ENCODE assay signal across 9 cellular contexts in the genomic region with DNA sequence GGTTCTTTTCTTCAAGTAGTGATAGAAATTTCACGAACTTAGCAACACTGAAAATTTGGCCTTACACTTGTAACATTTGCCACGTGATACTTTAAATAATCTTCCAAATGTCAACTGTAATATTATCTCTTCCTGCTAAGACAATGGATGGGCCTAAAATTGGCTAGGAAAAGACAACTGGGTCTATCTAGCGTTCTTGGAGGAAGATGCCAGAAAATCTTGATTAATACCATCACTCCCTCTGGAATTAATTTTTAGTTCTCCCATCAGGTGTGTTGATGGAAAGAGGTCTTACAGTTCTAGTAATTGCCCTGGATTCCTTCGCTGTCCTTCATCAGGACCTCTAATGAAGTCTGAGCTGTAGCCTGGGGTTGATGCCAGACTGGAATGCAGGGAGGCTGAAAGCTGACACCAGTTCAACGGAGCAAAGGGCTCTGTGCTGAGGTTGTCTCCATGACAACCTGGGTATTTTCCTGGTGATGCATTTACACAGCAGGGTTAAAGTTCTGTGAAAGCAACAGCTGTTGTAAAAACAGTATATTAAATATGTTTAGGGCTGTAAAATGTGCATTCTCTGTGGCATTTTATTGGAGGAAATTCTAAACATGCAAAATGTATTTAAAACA.
A peak's percentile ranks its signal among the peaks of the same experiment; 100 is the strongest.
DNase-seq lines count a peak whose midpoint lies in the region; TF ChIP-seq lines count a peak whose summit lies in the region.
"Had no signal": no experiment of that assay in that cellular context is flagged by ENCODE, and none has a peak within 500 bp of the region (broad histone marks: within the 10 kb centered on the region; RNA-seq: fewer than 3 reads in every experiment).

No MANE protein-coding gene starts in this region.

- 75% methylated on average over 4 of the region's 5 CpGs for WGBS in mammary epithelial cell (ENCODE audit: low coverage, missing lambda C conversion rate)
- 33 to 39% methylated on average over 3 to 4 of the region's 5 CpGs for WGBS in mesodermal cell (ENCODE audit: insufficient coverage in 2 of 2), 2 experiments
- 38 to 40% methylated on average over 5 of the region's 5 CpGs for WGBS in esophagus squamous epithelium, 2 donors

- H3K27ac Mint-ChIP-seq in Caco-2 (ENCODE audit: unreplicated experiment): no peak overlapping the region

- intact Hi-C loops in Caco-2 (cut with micrococcal nuclease; ENCODE audit: unreplicated experiment): no loop called here
- intact Hi-C loops in mammary epithelial cell (cut with micrococcal nuclease): loop anchor here (5.0 to 10.0 kb wide), 4 partner anchors 60 to 230 kb away; partner anchors contain the start of gene GAS1
- intact Hi-C loops in colonic mucosa (cut with DNase I): no loop called here
- intact Hi-C loops in vagina (cut with DNase I): no loop called here
- intact Hi-C loops in esophagus squamous epithelium (cut with DNase I): no loop called here

- BruUV-seq in Caco-2 (replicated peaks; lab: Mats Ljungman, UMichigan) (no TSS peak), mammary epithelial cell (replicated peaks; lab: Mats Ljungman, UMichigan) (no TSS peak)

- H3K4me3 ChIP-seq in Caco-2 (ENCODE audit: low read depth, low read length): no peak overlapping the region
- H3K4me3 ChIP-seq in mammary epithelial cell (replicated peaks in 1 of 3; ENCODE audit: insufficient read depth in 1 of 3, low read depth in 2 of 3, low read length in 3 of 3): no peak overlapping the region
- H3K4me3 ChIP-seq in mesodermal cell (ENCODE audit: extremely low read depth, insufficient read depth, low read length, poor library complexity, severe bottlenecking): no peak overlapping the region
- no peak overlapping the region for H3K4me3 ChIP-seq in colonic mucosa
- no peak overlapping the region for H3K4me3 ChIP-seq in vagina
- no peak overlapping the region for H3K4me3 ChIP-seq in esophagus squamous epithelium

- TF ChIP-seq POLR2A in vagina (IDR thresholded peaks at IDR 0.05) (no peak), esophagus squamous epithelium (IDR thresholded peaks at IDR 0.05) (no peak)

- no peaks in the 10 kb centered on the region for H3K79me2 ChIP-seq in mammary epithelial cell (ENCODE audit: insufficient read depth, low read length)

- H3K9me3 ChIP-seq in Caco-2 (no peaks in the 10 kb centered on the region), mammary epithelial cell (replicated peaks; ENCODE audit: insufficient read depth, low read length) (no peaks in the 10 kb centered on the region), mesodermal cell (ENCODE audit: control insufficient read depth, low read length) (no peaks in the 10 kb centered on the region), colonic mucosa (no peaks in the 10 kb centered on the region), vagina (no peaks in the 10 kb centered on the region), esophagus squamous epithelium (no peaks in the 10 kb centered on the region)

- dilution Hi-C loops in mammary epithelial cell (cut with HindIII; ENCODE audit: low sequenced_read_pairs): no loop called here

- POLR2A ChIA-PET in Caco-2 (lab: Charles Lee): no interaction called here

- no peaks in the 10 kb centered on the region for H3K4me1 ChIP-seq in Caco-2
- H3K4me1 ChIP-seq in mammary epithelial cell (ENCODE audit: insufficient read depth, low read length): peaks cover 15% of the 10 kb centered on the region
- H3K4me1 ChIP-seq in mesodermal cell (ENCODE audit: control insufficient read depth, insufficient read depth, low read length, poor library complexity, severe bottlenecking): no peaks in the 10 kb centered on the region
- H3K4me1 ChIP-seq in colonic mucosa: no peaks in the 10 kb centered on the region
- H3K4me1 ChIP-seq in vagina: no peaks in the 10 kb centered on the region
- H3K4me1 ChIP-seq in esophagus squamous epithelium: peaks cover 0 to 14% (median 0%) of the 10 kb centered on the region in 3 donors

- H3K4me1 Mint-ChIP-seq in Caco-2 (ENCODE audit: low read depth, unreplicated experiment): no peaks in the 10 kb centered on the region

- no peaks in the 10 kb centered on the region for H4K20me1 ChIP-seq in mammary epithelial cell (ENCODE audit: insufficient read depth, low read length)

- H3K36me3 Mint-ChIP-seq in Caco-2 (ENCODE audit: insufficient read depth, unreplicated experiment): no peaks in the 10 kb centered on the region

- no peak overlapping the region for H2AFZ ChIP-seq in mammary epithelial cell (ENCODE audit: low read depth, low read length)

- TF ChIP-seq CTCF in Caco-2 (IDR thresholded peaks at IDR 0.05; ENCODE audit: insufficient read depth in 1 of 2, low read depth in 1 of 2, low read length in 1 of 2, severe bottlenecking in 1 of 2, unreplicated experiment in 1 of 2): no peak
- no peak for TF ChIP-seq CTCF in mammary epithelial cell (conservative IDR thresholded peaks at IDR 0.05 in 1 of 2, IDR thresholded peaks at IDR 0.05 in 1 of 2; ENCODE audit: extremely low read depth in 1 of 2, insufficient read depth in 1 of 2, low read depth in 1 of 2, low read length in 2 of 2)
- TF ChIP-seq CTCF in colonic mucosa (IDR thresholded peaks at IDR 0.05): no peak
- TF ChIP-seq CTCF in vagina (IDR thresholded peaks at IDR 0.05): no peak
- no peak for TF ChIP-seq CTCF in esophagus squamous epithelium (IDR thresholded peaks at IDR 0.05)

- no peak overlapping the region for H3K4me2 ChIP-seq in mammary epithelial cell (ENCODE audit: insufficient read depth, low read depth, low read length)

- H3K9me3 Mint-ChIP-seq in Caco-2 (ENCODE audit: unreplicated experiment): no peaks in the 10 kb centered on the region

- no peaks in the 10 kb centered on the region for H3K27me3 ChIP-seq in Caco-2 (replicated peaks; ENCODE audit: control insufficient read depth, insufficient read depth, low read length)
- H3K27me3 ChIP-seq in mammary epithelial cell (ENCODE audit: insufficient read depth, low read length): no peaks in the 10 kb centered on the region
- no peaks in the 10 kb centered on the region for H3K27me3 ChIP-seq in colonic mucosa
- no peaks in the 10 kb centered on the region for H3K27me3 ChIP-seq in vagina
- H3K27me3 ChIP-seq in esophagus squamous epithelium: no peaks in the 10 kb centered on the region

- CTCF ChIA-PET in Caco-2 (lab: Charles Lee) (no interaction called here), mammary epithelial cell (lab: Charles Lee; ENCODE audit: low non-redundant PET) (no interaction called here)

- H3K4me3 Mint-ChIP-seq in Caco-2 (ENCODE audit: unreplicated experiment): no peak overlapping the region

- H3K27ac ChIP-seq in mammary epithelial cell (ENCODE audit: insufficient read depth, low read depth, low read length) (no peak overlapping the region), mesodermal cell (ENCODE audit: low read depth, low read length, severe bottlenecking) (peak overlapping the region; percentile 66), colonic mucosa (no peak overlapping the region), vagina (no peak overlapping the region), esophagus squamous epithelium (no peak overlapping the region)

- H3K36me3 ChIP-seq in Caco-2 (ENCODE audit: control insufficient read depth, insufficient read depth, low read length): no peaks in the 10 kb centered on the region
- no peaks in the 10 kb centered on the region for H3K36me3 ChIP-seq in mammary epithelial cell (ENCODE audit: insufficient read depth, low read length)
- H3K36me3 ChIP-seq in mesodermal cell (ENCODE audit: control insufficient read depth, insufficient read depth, low read length): no peaks in the 10 kb centered on the region
- no peaks in the 10 kb centered on the region for H3K36me3 ChIP-seq in colonic mucosa
- no peaks in the 10 kb centered on the region for H3K36me3 ChIP-seq in vagina
- H3K36me3 ChIP-seq in esophagus squamous epithelium: no peaks in the 10 kb centered on the region

- H3K27me3 Mint-ChIP-seq in Caco-2 (ENCODE audit: insufficient read depth, unreplicated experiment): no peaks in the 10 kb centered on the region

- no peak overlapping the region for H3K9ac ChIP-seq in mammary epithelial cell (ENCODE audit: insufficient read depth, low read length)
- no peak overlapping the region for H3K9ac ChIP-seq in colonic mucosa (ENCODE audit: low read depth in 2 of 2, low read length in 2 of 2)

- peak; percentile 8 to 62 for DNase-seq in Caco-2
- DNase-seq in NCI-H1092 (lab: John Stamatoyannopoulos, UW): peak; percentile 62
- peak; percentile 68 for DNase-seq in mammary epithelial cell
- no peak for DNase-seq in colonic mucosa
- no peak for DNase-seq in vagina (ENCODE audit: extremely low spot score in 2 of 2)
- no peak for DNase-seq in cerebellum (ENCODE audit: low spot score)
- no peak for DNase-seq in esophagus squamous epithelium (lab: John Stamatoyannopoulos, UW)
- DNase-seq: left cardiac atrium had no signal

- in situ Hi-C loops in mammary epithelial cell (cut with MboI; ENCODE audit: low sequenced_read_pairs in 2 of 2): no loop called here

Comparison
In these comparisons a context has a peak if more than half of its experiments do, and no peak if none do; other contexts are left out.
1. DNase-seq: peak in Caco-2 (2 of 2), NCI-H1092 (single experiment) and mammary epithelial cell (single experiment); none in colonic mucosa (single experiment), vagina (0 of 2), cerebellum (single experiment) and esophagus squamous epithelium (single experiment).